Comparison of ENCODE assay signal across 11 cellular contexts in the genomic region with DNA sequence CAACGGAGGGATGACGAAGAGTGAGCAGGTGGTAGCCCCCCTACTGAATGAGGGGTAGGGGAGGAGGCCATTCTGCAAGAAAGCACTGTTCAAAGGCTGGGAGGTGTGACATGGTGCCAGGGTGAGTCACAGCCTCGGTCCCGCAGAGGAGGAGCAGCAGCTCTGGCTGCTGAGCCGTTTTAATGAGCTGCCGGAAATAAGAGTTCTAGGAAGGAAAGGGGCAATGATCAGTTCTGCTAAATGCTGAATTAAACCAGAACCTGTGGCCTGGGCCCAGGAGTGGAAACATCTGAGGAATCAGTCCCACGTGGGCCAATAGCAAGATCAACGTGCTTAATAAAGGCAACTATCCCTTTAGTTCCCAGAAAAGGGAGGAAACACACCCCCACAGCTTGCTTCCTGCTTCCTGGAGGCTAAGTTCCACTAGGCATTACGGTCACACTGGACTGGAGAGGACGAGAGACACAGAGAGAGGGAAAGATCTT. TPM values are rescaled to one million over a fixed set of nuclear protein-coding genes. Genes with fewer than 3 reads are reported as not detected.
A peak's percentile ranks its signal among the peaks of the same experiment; 100 is the strongest.
DNase-seq lines count a peak whose midpoint lies in the region; ATAC-seq and TF ChIP-seq lines count a peak whose summit lies in the region.
"Had no signal": no experiment of that assay in that cellular context is flagged by ENCODE, and none has a peak within 500 bp of the region (broad histone marks: within the 10 kb centered on the region; RNA-seq: fewer than 3 reads in every experiment).

No MANE protein-coding gene starts in this region.

- TF ChIP-seq CTCF in astrocyte of the spinal cord (IDR thresholded peaks at IDR 0.05; ENCODE audit: low read depth, low read length), result no peak
- TF ChIP-seq CTCF in mesothelial cell of epicardium (IDR thresholded peaks at IDR 0.05; ENCODE audit: unreplicated experiment), result no peak

- in situ Hi-C loops in astrocyte of the spinal cord (cut with HindIII; ENCODE audit: low sequenced_read_pairs), result no loop called here

- H3K9me3 Mint-ChIP-seq in stimulated activated naive CD8-positive, alpha-beta T cell treated with anti-CD3 and anti-CD28 coated beads, Interleukin-15, Interleukin-2, amounts not matched to agents 100 ng/mL and 50 ng/mL, for 24 hours, result no peaks in the 10 kb centered on the region
- H3K9me3 Mint-ChIP-seq in mesothelial cell of epicardium, result no peaks in the 10 kb centered on the region
- H3K9me3 Mint-ChIP-seq: IgD-negative memory B cell had no signal

- H3K27me3 Mint-ChIP-seq in stimulated activated naive CD8-positive, alpha-beta T cell treated with anti-CD3 and anti-CD28 coated beads, Interleukin-15, Interleukin-2, amounts not matched to agents 100 ng/mL and 50 ng/mL, for 24 hours, result no peaks in the 10 kb centered on the region
- H3K27me3 Mint-ChIP-seq in mesothelial cell of epicardium (ENCODE audit: low read depth), result no peaks in the 10 kb centered on the region
- H3K27me3 Mint-ChIP-seq: IgD-negative memory B cell had no signal

- no peak for ATAC-seq in stimulated activated naive CD8-positive, alpha-beta T cell treated with anti-CD3 and anti-CD28 coated beads, Interleukin-15, Interleukin-2, amounts not matched to agents 100 U/mL and 50 U/mL, for 24 hours
- no peak for ATAC-seq in HG03342 (IDR thresholded peaks at IDR 0.05; ENCODE audit: unreplicated experiment)
- ATAC-seq: esophagus mucosa had no signal

- peaks cover 32% of the 10 kb centered on the region for H3K4me1 Mint-ChIP-seq in stimulated activated naive CD8-positive, alpha-beta T cell treated with anti-CD3 and anti-CD28 coated beads, Interleukin-15, Interleukin-2, amounts not matched to agents 100 ng/mL and 50 ng/mL, for 24 hours (ENCODE audit: low read depth)
- peaks cover 10% of the 10 kb centered on the region for H3K4me1 Mint-ChIP-seq in mesothelial cell of epicardium

- no peak overlapping the region for H3K4me3 Mint-ChIP-seq in stimulated activated naive CD8-positive, alpha-beta T cell treated with anti-CD3 and anti-CD28 coated beads, Interleukin-15, Interleukin-2, amounts not matched to agents 100 ng/mL and 50 ng/mL, for 24 hours
- no peak overlapping the region for H3K4me3 Mint-ChIP-seq in mesothelial cell of epicardium

- peak overlapping the region; percentile 9 for H3K27ac Mint-ChIP-seq in stimulated activated naive CD8-positive, alpha-beta T cell treated with anti-CD3 and anti-CD28 coated beads, Interleukin-15, Interleukin-2, amounts not matched to agents 100 ng/mL and 50 ng/mL, for 24 hours
- H3K27ac Mint-ChIP-seq in mesothelial cell of epicardium, result peak overlapping the region; percentile 24

- H3K36me3 Mint-ChIP-seq in stimulated activated naive CD8-positive, alpha-beta T cell treated with anti-CD3 and anti-CD28 coated beads, Interleukin-15, Interleukin-2, amounts not matched to agents 100 ng/mL and 50 ng/mL, for 24 hours (ENCODE audit: low read depth), result peaks cover 23% of the 10 kb centered on the region
- peaks cover 13% of the 10 kb centered on the region for H3K36me3 Mint-ChIP-seq in mesothelial cell of epicardium

- H3K4me3 ChIP-seq in astrocyte of the spinal cord (ENCODE audit: low read depth, low read length), result no peak overlapping the region

- no peak for DNase-seq in stimulated activated naive CD8-positive, alpha-beta T cell treated with anti-CD3 and anti-CD28 coated beads, Interleukin-15, Interleukin-2, amounts not matched to agents 100 U/mL and 50 U/mL, for 24 hours
- DNase-seq in astrocyte of the spinal cord (ENCODE audit: low read depth, low spot score), result peak; percentile 36
- no peak for DNase-seq in mesothelial cell of epicardium (ENCODE audit: low spot score in 2 of 2, unreplicated experiment in 2 of 2)
- no peak for DNase-seq in NAMALWA (ENCODE audit: low spot score)
- DNase-seq in NCI-H2171 (lab: John Stamatoyannopoulos, UW), result no peak
- no peak for DNase-seq in SKM-1 treated with dmso at 0.1 percent for 144 hours (lab: John Stamatoyannopoulos, UW; ENCODE audit: unreplicated experiment)
- DNase-seq: COR-L47 had no signal

RNA-seq across cellular contexts. Expression of gene ABCD4, which starts 3.6 kb away (rescaled TPM):
- total RNA-seq in mesothelial cell of epicardium, result 112 to 117 TPM (median 113 TPM) in 3 replicates

RNA-seq across cellular contexts. Expression of gene VRTN, which starts 49.2 kb away (rescaled TPM):
- total RNA-seq in mesothelial cell of epicardium, result not detected in 3 replicates
- total RNA-seq: esophagus mucosa had no signal

RNA-seq across cellular contexts. Expression of gene VSX2, which starts 59.9 kb away (rescaled TPM):
- total RNA-seq in mesothelial cell of epicardium, result not detected in 3 replicates
- total RNA-seq: esophagus mucosa had no signal
